Comparison of ENCODE assay signal across 8 cellular contexts in genomic region chr12:57078519-57079404, GRCh38. TPM values are rescaled to one million over a fixed set of nuclear protein-coding genes. Genes with fewer than 3 reads are reported as not detected.
DNase-seq lines count a peak whose midpoint lies in the region; ATAC-seq and TF ChIP-seq lines count a peak whose summit lies in the region.

TSS of gene NEMP1 (minus strand) at chr12:57078791. CDS start at chr12:57078745, 46 bp downstream.

- H3K9me3 ChIP-seq in SU-DHL-6 (ENCODE audit: insufficient read depth, low read length), result no peaks in the 10 kb centered on the region
- H3K9me3 ChIP-seq in ovary, result no peaks in the 10 kb centered on the region
- no peaks in the 10 kb centered on the region for H3K9me3 ChIP-seq in tibial artery

- ATAC-seq in HG02678 (IDR thresholded peaks at IDR 0.05; ENCODE audit: unreplicated experiment), result peak; percentile 97
- peak; percentile 93 for ATAC-seq in activated naive CD8-positive, alpha-beta T cell treated with anti-CD3 and anti-CD28 coated beads, Interleukin-2, amount 10 ng/mL, durations not matched to agents 7 days and 5 days (ENCODE audit: low read depth)

- peak within 1 kb of the TSS; percentile 98 for H3K4me3 Mint-ChIP-seq in activated naive CD8-positive, alpha-beta T cell treated with anti-CD3 and anti-CD28 coated beads, Interleukin-2, amount 10 ng/mL, durations not matched to agents 7 days and 5 days

- DNase-seq in NCI-H128 (lab: John Stamatoyannopoulos, UW; ENCODE audit: unreplicated experiment), result peak; percentile 99
- peak; percentile 83 for DNase-seq in activated naive CD8-positive, alpha-beta T cell treated with anti-CD3 and anti-CD28 coated beads, Interleukin-2, amount 10 ng/mL, durations not matched to agents 7 days and 5 days
- DNase-seq in head of caudate nucleus, result peak; percentile 93 to 100 (median 99)
- peak; percentile 93 to 97 (median 94) for DNase-seq in ovary
- DNase-seq in tibial artery, result peak; percentile 99

- H3K27me3 Mint-ChIP-seq in activated naive CD8-positive, alpha-beta T cell treated with anti-CD3 and anti-CD28 coated beads, Interleukin-2, amount 10 ng/mL, durations not matched to agents 7 days and 5 days, result no peaks in the 10 kb centered on the region

- peaks cover 5% of the 10 kb centered on the region for H3K36me3 Mint-ChIP-seq in activated naive CD8-positive, alpha-beta T cell treated with anti-CD3 and anti-CD28 coated beads, Interleukin-2, amount 10 ng/mL, durations not matched to agents 7 days and 5 days

- H3K4me2 ChIP-seq in SU-DHL-6 (ENCODE audit: low read depth, low read length, poor library complexity, severe bottlenecking), result peak within 1 kb of the TSS; percentile 96

- H3K4me3 ChIP-seq in SU-DHL-6 (ENCODE audit: insufficient read depth, low read length, poor library complexity, severe bottlenecking), result peak within 1 kb of the TSS; percentile 86
- H3K4me3 ChIP-seq in ovary, result peak within 1 kb of the TSS; percentile 71
- peak within 1 kb of the TSS; percentile 73 to 77 for H3K4me3 ChIP-seq in tibial artery

- H3K9ac ChIP-seq in SU-DHL-6 (ENCODE audit: low read length), result peak within 1 kb of the TSS; percentile 96

- H3K27ac Mint-ChIP-seq in activated naive CD8-positive, alpha-beta T cell treated with anti-CD3 and anti-CD28 coated beads, Interleukin-2, amount 10 ng/mL, durations not matched to agents 7 days and 5 days, result peak within 1 kb of the TSS; percentile 99

- H3K4me1 ChIP-seq in ovary (ENCODE audit: insufficient read depth) (peaks cover 5% of the 10 kb centered on the region), tibial artery (peaks cover 0 to 20% (median 8%) of the 10 kb centered on the region in 4 donors)

- no peaks in the 10 kb centered on the region for H3K9me3 Mint-ChIP-seq in activated naive CD8-positive, alpha-beta T cell treated with anti-CD3 and anti-CD28 coated beads, Interleukin-2, amount 10 ng/mL, durations not matched to agents 7 days and 5 days

- H4K20me1 ChIP-seq in SU-DHL-6 (ENCODE audit: low read depth, low read length), result no peaks in the 10 kb centered on the region

- no peaks in the 10 kb centered on the region for H3K27me3 ChIP-seq in SU-DHL-6 (ENCODE audit: low read length)
- H3K27me3 ChIP-seq in ovary, result no peaks in the 10 kb centered on the region
- H3K27me3 ChIP-seq in tibial artery, result no peaks in the 10 kb centered on the region

- no peaks in the 10 kb centered on the region for H3K9me2 ChIP-seq in SU-DHL-6 (replicated peaks; ENCODE audit: insufficient read depth, low read length)

- 0 to 1% (median 1%) methylated on average over 39 of the region's 39 CpGs for WGBS in ovary, 3 donors

- TF ChIP-seq CTCF in SU-DHL-6 (IDR thresholded peaks at IDR 0.05; ENCODE audit: insufficient read depth, low read length, poor library complexity, severe bottlenecking), result no peak
- no peak for TF ChIP-seq CTCF in ovary (IDR thresholded peaks at IDR 0.05)
- peak in 1 of 2 experiments; percentile 8 for TF ChIP-seq CTCF in tibial artery (IDR thresholded peaks at IDR 0.05)

- H2AFZ ChIP-seq in SU-DHL-6 (ENCODE audit: low read depth, low read length, severe bottlenecking), result peak within 1 kb of the TSS; percentile 52

- H3K27ac ChIP-seq in SU-DHL-6 (ENCODE audit: low read depth, low read length) (peak within 1 kb of the TSS; percentile 87), ovary (peak within 1 kb of the TSS; percentile 11 to 57), tibial artery (peak within 1 kb of the TSS; percentile 73 to 81)

- peaks cover 3% of the 10 kb centered on the region; the same call in 1 of the 2 replicates for H3F3A ChIP-seq in SU-DHL-6 (ENCODE audit: insufficient read depth)

- TF ChIP-seq EP300 in ovary (IDR thresholded peaks at IDR 0.05), result no peak

- TF ChIP-seq POLR2A in GM10847 (IDR thresholded peaks at IDR 0.05; ENCODE audit: extremely low read depth, insufficient read length) (peak; percentile 41), ovary (IDR thresholded peaks at IDR 0.05) (no peak)

- intact Hi-C loops in head of caudate nucleus (cut with DNase I) (no loop called here), ovary (cut with DNase I) (no loop called here), tibial artery (cut with DNase I; ENCODE audit: low total_unique reads) (no loop called here)

- H3K36me3 ChIP-seq in SU-DHL-6 (ENCODE audit: low read length), result peaks cover 2% of the 10 kb centered on the region; the same call in 1 of the 2 replicates
- no peaks in the 10 kb centered on the region for H3K36me3 ChIP-seq in ovary
- H3K36me3 ChIP-seq in tibial artery, result peaks cover 0 to 12% (median 0%) of the 10 kb centered on the region in 3 donors

- H3K4me1 Mint-ChIP-seq in activated naive CD8-positive, alpha-beta T cell treated with anti-CD3 and anti-CD28 coated beads, Interleukin-2, amount 10 ng/mL, durations not matched to agents 7 days and 5 days, result peaks cover 17% of the 10 kb centered on the region

- POLR2A ChIA-PET in activated naive CD8-positive, alpha-beta T cell treated with anti-CD3 and anti-CD28 coated beads, Interleukin-2, amount 10 ng/mL, durations not matched to agents 7 days and 5 days (lab: Charles Lee), result interaction anchor here (0.5 to 14.2 kb wide), 20 partner anchors 8 to 423 kb away, joined by 3 to 225 read pairs (median 4); partner anchors contain the start of genes NAB2, NACA, PTGES3 and SHMT2

- peaks cover 36% of the 10 kb centered on the region for H3K79me2 ChIP-seq in SU-DHL-6 (ENCODE audit: insufficient read depth, low read length)

RNA-seq across cellular contexts. Expression of gene NEMP1, which starts in this region (rescaled TPM):
- total RNA-seq in activated naive CD8-positive, alpha-beta T cell treated with anti-CD3 and anti-CD28 coated beads, Interleukin-2, amount 10 ng/mL, durations not matched to agents 7 days and 5 days, result 10 to 100 TPM; 52.9 to 59.6 TPM
- 10 to 100 TPM in 5 of 7 donors, 1 to 10 TPM in 2; 6.8 to 14.9 (median 10.8) TPM for total RNA-seq in ovary
- polyA plus RNA-seq in ovary, result 10 to 100 TPM in 1 of 2 donors, 1 to 10 TPM in 1; 5.8 to 11.1 TPM

Comparison
In these comparisons a context has a peak if more than half of its experiments do, and no peak if none do; other contexts are left out.
1. Peak in every context shown above with its lines: DNase-seq, ATAC-seq, H3K4me3 ChIP-seq and H3K27ac ChIP-seq.
2. H3K27ac ChIP-seq: peak in every context shown above with its lines; median percentile 87 in SU-DHL-6; 77 in tibial artery; 34 in ovary.